Comparison of ENCODE assay signal across 1 cellular context in genomic region chr7:35647171-35647574, GRCh38.
TF ChIP-seq lines count a peak whose summit lies in the region.

No MANE protein-coding gene starts in this region.

TF ChIP-seq in HepG2, 621 proteins besides CTCF, POLR2A, EP300 and RAD21 (continued from another document and continues in another):
- TF ChIP-seq ZNF782 (CRISPR knock-in tag; IDR thresholded peaks at IDR 0.05; ENCODE audit: borderline replicate concordance) (no peak), ZNF598 (CRISPR knock-in tag; IDR thresholded peaks at IDR 0.05; ENCODE audit: borderline replicate concordance) (no peak), ZNF513 (CRISPR knock-in tag; conservative IDR thresholded peaks at IDR 0.05) (no peak), MXI1 (IDR thresholded peaks at IDR 0.05; ENCODE audit: borderline replicate concordance, low read depth, low read length) (peak; percentile 25; the same call in 1 of the 3 replicates), ZGPAT (CRISPR knock-in tag; IDR thresholded peaks at IDR 0.05) (peak; percentile 50), TSC22D2 (CRISPR knock-in tag; IDR thresholded peaks at IDR 0.05; ENCODE audit: borderline replicate concordance) (no peak), ZFP36L1 (CRISPR knock-in tag; IDR thresholded peaks at IDR 0.05) (no peak), RBM39 (IDR thresholded peaks at IDR 0.05; ENCODE audit: low read depth, low read length, poor library complexity, severe bottlenecking) (no peak), ZBTB20 (CRISPR knock-in tag; IDR thresholded peaks at IDR 0.05; ENCODE audit: borderline replicate concordance, low read depth) (no peak), ZNF879 (CRISPR knock-in tag; IDR thresholded peaks at IDR 0.05) (no peak), ZNF282 (IDR thresholded peaks at IDR 0.05; ENCODE audit: partially characterized antibody) (no peak), KDM4B (CRISPR knock-in tag; IDR thresholded peaks at IDR 0.05) (no peak), ZNF317 (CRISPR knock-in tag; IDR thresholded peaks at IDR 0.05) (no peak), JARID2 (CRISPR knock-in tag; IDR thresholded peaks at IDR 0.05; ENCODE audit: insufficient replicate concordance) (no peak), ETV5 (CRISPR knock-in tag; IDR thresholded peaks at IDR 0.05; ENCODE audit: borderline replicate concordance) (no peak), ZNF614 (CRISPR knock-in tag; IDR thresholded peaks at IDR 0.05; ENCODE audit: borderline replicate concordance) (no peak), MAFK (conservative IDR thresholded peaks at IDR 0.05 in 1 of 2, IDR thresholded peaks at IDR 0.05 in 1 of 2; ENCODE audit: low read length in 2 of 2) (peak; percentile 25 to 63; a peak in 3 of 4 replicates), SIN3B (IDR thresholded peaks at IDR 0.05; ENCODE audit: low read length) (no peak), ZNF749 (CRISPR knock-in tag; IDR thresholded peaks at IDR 0.05; ENCODE audit: borderline replicate concordance) (no peak), ZNF670 (CRISPR knock-in tag; IDR thresholded peaks at IDR 0.05; ENCODE audit: borderline replicate concordance) (no peak), ZNF275 (CRISPR knock-in tag; IDR thresholded peaks at IDR 0.05; ENCODE audit: borderline replicate concordance) (no peak), GABPA (IDR thresholded peaks at IDR 0.05; ENCODE audit: low read depth, low read length) (no peak), GABPA (CRISPR knock-in tag; IDR thresholded peaks at IDR 0.05; ENCODE audit: low read depth) (no peak), ZNF773 (CRISPR knock-in tag; IDR thresholded peaks at IDR 0.05; ENCODE audit: borderline replicate concordance) (no peak), ZNF367 (CRISPR knock-in tag; IDR thresholded peaks at IDR 0.05; ENCODE audit: borderline replicate concordance) (no peak), MAFF (IDR thresholded peaks at IDR 0.05; ENCODE audit: low read depth, low read length) (peak; percentile 66), TBX2 (CRISPR knock-in tag; IDR thresholded peaks at IDR 0.05; ENCODE audit: borderline replicate concordance) (no peak), ZBTB40 (IDR thresholded peaks at IDR 0.05) (no peak), ZBTB40 (CRISPR knock-in tag; IDR thresholded peaks at IDR 0.05) (no peak), ATRX (CRISPR knock-in tag; IDR thresholded peaks at IDR 0.05; ENCODE audit: borderline replicate concordance) (no peak), E2F1 (CRISPR knock-in tag; IDR thresholded peaks at IDR 0.05) (no peak), ZNF691 (CRISPR knock-in tag; IDR thresholded peaks at IDR 0.05; ENCODE audit: borderline replicate concordance, low read depth) (no peak), ELF3 (CRISPR knock-in tag; IDR thresholded peaks at IDR 0.05) (0 out of 2 replicates have a peak, but pooled peaks have one; percentile 24), ZNF296 (CRISPR knock-in tag; conservative IDR thresholded peaks at IDR 0.05) (no peak), ARNT2 (CRISPR knock-in tag; IDR thresholded peaks at IDR 0.05; ENCODE audit: low read depth) (no peak), USF2 (IDR thresholded peaks at IDR 0.05; ENCODE audit: low read depth, low read length) (no peak), USF2 (CRISPR knock-in tag; IDR thresholded peaks at IDR 0.05; ENCODE audit: borderline replicate concordance) (no peak), ZNF629 (CRISPR knock-in tag; conservative IDR thresholded peaks at IDR 0.05) (no peak), BRCA1 (CRISPR knock-in tag; IDR thresholded peaks at IDR 0.05) (no peak), BORCS8-MEF2B (CRISPR knock-in tag; IDR thresholded peaks at IDR 0.05) (no peak), U2AF2 (IDR thresholded peaks at IDR 0.05; ENCODE audit: low read depth, low read length) (no peak), RBM22 (optimal IDR thresholded peaks at IDR 0.05; ENCODE audit: low read length) (no peak), ATF7 (IDR thresholded peaks at IDR 0.05) (0 out of 2 replicates have a peak, but pooled peaks have one; percentile 5), ATF7 (CRISPR knock-in tag; IDR thresholded peaks at IDR 0.05) (no peak), BCLAF1 (IDR thresholded peaks at IDR 0.05) (no peak), ZFP62 (CRISPR knock-in tag; IDR thresholded peaks at IDR 0.05) (no peak), ZEB1 (IDR thresholded peaks at IDR 0.05; ENCODE audit: insufficient replicate concordance, low read depth) (no peak)
